11 cellular contexts compared by ENCODE assay signal in genomic region chr6:162358625-162359024, GRCh38.
"Had no signal": no experiment of that assay in that cellular context is flagged by ENCODE, and none has a peak within 500 bp of the region (broad histone marks: within the 10 kb centered on the region; RNA-seq: fewer than 3 reads in every experiment).

No MANE protein-coding gene starts in this region.

- H2AFZ ChIP-seq: GM23248, GM23338 had no signal

- H3K4me3 ChIP-seq: GM23248, GM23338, HAP-1 had no signal

- H3K4me2 ChIP-seq: GM23338 had no signal

- H3K9me3 ChIP-seq: HAP-1 had no signal

- ATAC-seq: GM23338, HCT116 had no signal

- DNase-seq: GM23248, GOT3, H7, H9, HCEC 1CT, HFFc6 had no signal

- H3K36me3 ChIP-seq: HAP-1 had no signal

- H3K9ac ChIP-seq: GM23248 had no signal

- FAIRE-seq: H1, H54 had no signal

- H3K27ac ChIP-seq: GM23248 had no signal
